ENCODE assay signal across 16 cellular contexts in the genomic region with DNA sequence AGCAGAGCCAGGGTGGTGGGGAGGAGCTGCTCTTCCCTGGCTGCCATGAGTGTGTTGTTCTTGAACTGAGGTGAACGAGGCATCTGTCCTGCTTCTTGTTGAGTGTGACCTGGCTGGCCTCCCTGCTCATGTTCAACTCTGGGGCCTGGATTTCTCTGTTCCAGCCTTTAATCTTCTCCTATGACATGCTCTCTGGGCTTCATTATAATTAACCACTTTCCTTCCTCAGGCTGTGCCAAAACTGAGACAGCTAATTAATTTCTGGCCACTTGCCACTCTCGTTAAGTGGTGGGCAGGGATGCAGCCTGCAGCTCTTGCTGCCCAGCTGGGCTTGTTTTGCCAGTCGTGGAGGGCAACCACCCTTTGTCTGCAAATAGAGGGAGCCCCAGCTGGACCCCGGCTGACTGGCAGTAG. TPM values are rescaled to one million over a fixed set of nuclear protein-coding genes. Genes with fewer than 3 reads are reported as not detected.
DNase-seq lines count a peak whose midpoint lies in the region; ATAC-seq and TF ChIP-seq lines count a peak whose summit lies in the region.
"Had no signal": no experiment of that assay in that cellular context is flagged by ENCODE, and none has a peak within 500 bp of the region (broad histone marks: within the 10 kb centered on the region; RNA-seq: fewer than 3 reads in every experiment).

No MANE protein-coding gene starts in this region.

- in situ Hi-C loops in mammary epithelial cell (cut with MboI; ENCODE audit: low sequenced_read_pairs in 2 of 2) = no loop called here

- no peak overlapping the region for H3K4me3 ChIP-seq in mammary epithelial cell (replicated peaks in 1 of 3; ENCODE audit: insufficient read depth in 1 of 3, low read depth in 2 of 3, low read length in 3 of 3)
- H3K4me3 ChIP-seq: coronary artery, thyroid gland had no signal

- H3K79me2 ChIP-seq in mammary epithelial cell (ENCODE audit: insufficient read depth, low read length) = no peaks in the 10 kb centered on the region

- CTCF ChIA-PET in mammary epithelial cell (lab: Charles Lee; ENCODE audit: low non-redundant PET) = no interaction called here

- H3K4me2 ChIP-seq in mammary epithelial cell (ENCODE audit: insufficient read depth, low read depth, low read length) = no peak overlapping the region

- no peak overlapping the region for H3K9ac ChIP-seq in mammary epithelial cell (ENCODE audit: insufficient read depth, low read length)

- WGBS in mammary epithelial cell (ENCODE audit: low coverage, missing lambda C conversion rate) = 3% methylated on average over 4 of the region's 4 CpGs

- no peaks in the 10 kb centered on the region for H3K9me3 ChIP-seq in mammary epithelial cell (replicated peaks; ENCODE audit: insufficient read depth, low read length)
- H3K9me3 ChIP-seq: thyroid gland had no signal

- no peaks in the 10 kb centered on the region for H3K4me1 ChIP-seq in mammary epithelial cell (ENCODE audit: insufficient read depth, low read length)
- H3K4me1 ChIP-seq: thyroid gland had no signal

- H3K36me3 ChIP-seq in mammary epithelial cell (ENCODE audit: insufficient read depth, low read length) = no peaks in the 10 kb centered on the region
- H3K36me3 ChIP-seq: thyroid gland had no signal

- ATAC-seq in HG02885 (IDR thresholded peaks at IDR 0.05; ENCODE audit: poor library complexity, unreplicated experiment) = no peak
- ATAC-seq: PC-3 had no signal

- H4K20me1 ChIP-seq in mammary epithelial cell (ENCODE audit: insufficient read depth, low read length) = no peaks in the 10 kb centered on the region

- BruUV-seq in mammary epithelial cell (replicated peaks; lab: Mats Ljungman, UMichigan) = no TSS peak

- TF ChIP-seq CTCF in mammary epithelial cell (conservative IDR thresholded peaks at IDR 0.05 in 1 of 2, IDR thresholded peaks at IDR 0.05 in 1 of 2; ENCODE audit: extremely low read depth in 1 of 2, insufficient read depth in 1 of 2, low read depth in 1 of 2, low read length in 2 of 2) = no peak

- H2AFZ ChIP-seq in mammary epithelial cell (ENCODE audit: low read depth, low read length) = no peak overlapping the region

- intact Hi-C loops in mammary epithelial cell (cut with micrococcal nuclease) = no loop called here

- dilution Hi-C loops in mammary epithelial cell (cut with HindIII; ENCODE audit: low sequenced_read_pairs) = no loop called here

- DNase-seq in DMS 273 (lab: John Stamatoyannopoulos, UW; ENCODE audit: unreplicated experiment) (peak; percentile 97), NCI-H146 (lab: John Stamatoyannopoulos, UW) (peak; percentile 58), NCI-H524 (lab: John Stamatoyannopoulos, UW) (peak; percentile 96 to 97), cerebellum (ENCODE audit: low spot score) (peak; percentile 64), mammary epithelial cell (no peak)
- DNase-seq in activated CD4-positive, alpha-beta T cell treated with anti-CD3 and anti-CD28 coated beads for 48 hours = no peak
- no peak for DNase-seq in stimulated activated naive CD4-positive, alpha-beta T cell (lab: John Stamatoyannopoulos, UW)
- DNase-seq: activated CD4-positive, alpha-beta T cell treated with anti-CD3 and anti-CD28 coated beads for 1 hour; DND-41; MM.1S; PC-3; thyroid gland had no signal

- H3K27ac ChIP-seq in mammary epithelial cell (ENCODE audit: insufficient read depth, low read depth, low read length) = no peak overlapping the region
- H3K27ac ChIP-seq: coronary artery, thyroid gland had no signal

- no peaks in the 10 kb centered on the region for H3K27me3 ChIP-seq in mammary epithelial cell (ENCODE audit: insufficient read depth, low read length)
- H3K27me3 ChIP-seq: thyroid gland had no signal

RNA-seq across cellular contexts. Expression of gene OPRD1, which starts 23.3 kb away (rescaled TPM):
- total RNA-seq in cerebellum (0.36 TPM), mammary epithelial cell (under 1 TPM in 1 of 2 donors, not detected in 1; 0.17 TPM)
- not detected for polyA plus RNA-seq in mammary epithelial cell
- not detected for polyA minus RNA-seq in mammary epithelial cell
- total RNA-seq: epithelial cell of proximal tubule; PC-3; T-helper 1 cell treated with Interleukin-12 subunit alpha and Interleukin-12 subunit beta and Interleukin-4 antibody, amounts not matched to agents 30 ng/mL and 1 ng/mL, for 36 hours had no signal

Comparison
In these comparisons a context has a peak if more than half of its experiments do, and no peak if none do; other contexts are left out.
1. DNase-seq: peak in DMS 273 (single experiment), NCI-H146 (single experiment), NCI-H524 (2 of 2) and cerebellum (single experiment); none in activated CD4-positive, alpha-beta T cell treated with anti-CD3 and anti-CD28 coated beads for 48 hours (single experiment), stimulated activated naive CD4-positive, alpha-beta T cell (0 of 6) and mammary epithelial cell (single experiment).